ENCODE assay signal across 18 cellular contexts in genomic region chr4:374298-375160, GRCh38.
"Had no signal": no experiment of that assay in that cellular context is flagged by ENCODE, and none has a peak within 500 bp of the region (broad histone marks: within the 10 kb centered on the region; RNA-seq: fewer than 3 reads in every experiment).

No MANE protein-coding gene starts in this region.

- ATAC-seq: activated T-helper 17 cell treated with anti-CD3 and anti-CD28 coated beads, Interleukin-2, amount 50 U/mL, for 72 hours; gastrocnemius medialis; heart right ventricle; left ventricle myocardium superior; pancreas; stimulated activated memory B cell treated with anti-CD40 and anti-IgM and Interleukin-4, amounts not matched to agents 10 μg/mL and 1 μg/mL and 100 μg/mL, for 72 hours had no signal

- H3K4me3 Mint-ChIP-seq: activated B cell treated with CpG ODN at 0.5 μM for 24 hours; activated naive CD4-positive, alpha-beta T cell treated with anti-CD3 and anti-CD28 coated beads for 36 hours; activated T-helper 17 cell treated with anti-CD3 and anti-CD28 coated beads, Interleukin-2, amount 50 U/mL, for 72 hours; stimulated activated memory B cell treated with anti-CD40 and anti-IgM and Interleukin-4, amounts not matched to agents 10 μg/mL and 1 μg/mL and 100 μg/mL, for 72 hours had no signal

- H3K4me1 Mint-ChIP-seq: activated B cell treated with CpG ODN at 0.5 μM for 24 hours; activated T-helper 17 cell treated with anti-CD3 and anti-CD28 coated beads, Interleukin-2, amount 50 U/mL, for 72 hours; stimulated activated memory B cell treated with anti-CD40 and anti-IgM and Interleukin-4, amounts not matched to agents 10 μg/mL and 1 μg/mL and 100 μg/mL, for 72 hours had no signal

- DNase-seq: activated B cell treated with CpG ODN at 0.5 μM for 24 hours; activated CD4-positive, alpha-beta T cell treated with anti-CD3 and anti-CD28 coated beads, Interleukin-2, amount 50 U/mL, for 1 hour; activated naive CD4-positive, alpha-beta T cell treated with anti-CD3 and anti-CD28 coated beads for 36 hours; activated T-cell treated with anti-CD3 and anti-CD28 coated beads for 4 hours; adrenal gland; colonic mucosa; effector CD8-positive, alpha-beta T cell; gastrocnemius medialis; heart right ventricle; left ventricle myocardium superior; pancreas; spleen; stimulated activated CD4-positive, alpha-beta T cell treated with anti-CD3 and anti-CD28 coated beads, Interleukin-1b, Interleukin-23, amount 100 ng/mL, for 48 hours; T-helper 2 cell; transverse colon had no signal

- H3K27me3 ChIP-seq: adrenal gland, colonic mucosa, gastrocnemius medialis, heart right ventricle, pancreas, spleen, transverse colon had no signal

- H3K27me3 Mint-ChIP-seq: activated B cell treated with CpG ODN at 0.5 μM for 24 hours; activated T-helper 17 cell treated with anti-CD3 and anti-CD28 coated beads, Interleukin-2, amount 50 U/mL, for 72 hours; stimulated activated memory B cell treated with anti-CD40 and anti-IgM and Interleukin-4, amounts not matched to agents 10 μg/mL and 1 μg/mL and 100 μg/mL, for 72 hours had no signal

- H3K27ac ChIP-seq: adrenal gland, colonic mucosa, epithelial cell of prostate, gastrocnemius medialis, heart right ventricle, pancreas, spleen, transverse colon had no signal

- H3K4me3 ChIP-seq: colonic mucosa, heart right ventricle, pancreas, transverse colon had no signal

- H3K4me1 ChIP-seq: adrenal gland, colonic mucosa, gastrocnemius medialis, heart right ventricle, pancreas, spleen, transverse colon had no signal

- H3K27ac Mint-ChIP-seq: activated B cell treated with CpG ODN at 0.5 μM for 24 hours; activated naive CD4-positive, alpha-beta T cell treated with anti-CD3 and anti-CD28 coated beads for 36 hours; activated T-helper 17 cell treated with anti-CD3 and anti-CD28 coated beads, Interleukin-2, amount 50 U/mL, for 72 hours; stimulated activated memory B cell treated with anti-CD40 and anti-IgM and Interleukin-4, amounts not matched to agents 10 μg/mL and 1 μg/mL and 100 μg/mL, for 72 hours had no signal
